In the genomic region with DNA sequence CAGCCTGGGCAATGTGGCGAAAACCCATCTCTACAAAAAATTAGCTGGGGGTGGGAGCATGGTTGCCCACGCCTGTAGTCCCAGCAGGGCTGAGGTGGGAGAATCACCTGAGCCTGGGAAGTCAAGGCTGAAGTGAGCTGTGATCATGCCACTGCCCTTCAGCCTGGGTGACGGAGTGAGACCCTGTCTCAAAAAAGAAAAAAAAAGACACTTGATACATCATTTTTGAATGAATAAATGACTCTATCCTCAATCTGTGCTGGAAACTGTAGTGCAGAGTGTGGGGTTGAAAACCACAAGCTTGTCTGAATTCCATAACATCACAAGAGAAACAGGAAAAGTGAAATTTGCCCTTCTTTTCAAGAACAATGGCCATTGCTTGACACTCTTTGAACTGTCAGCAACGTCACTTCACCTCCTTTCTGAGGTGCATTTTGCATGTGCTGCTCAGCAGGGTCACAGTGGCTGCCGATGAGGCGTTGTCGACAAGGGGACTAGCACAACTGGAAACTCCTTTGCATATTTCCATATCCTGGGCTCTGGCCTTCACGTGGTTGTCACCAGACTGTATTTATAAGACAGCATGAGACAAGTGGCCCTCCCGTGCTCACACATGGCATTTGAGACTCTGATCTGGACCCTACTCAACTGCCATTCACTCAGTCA, we compare ENCODE assay signal across 24 cellular contexts.
"Had no signal": no experiment of that assay in that cellular context is flagged by ENCODE, and none has a peak within 500 bp of the region (broad histone marks: within the 10 kb centered on the region; RNA-seq: fewer than 3 reads in every experiment).

No MANE protein-coding gene starts in this region.

- H3K9me3 ChIP-seq: neutrophil, pancreas, testis, upper lobe of right lung had no signal

- H3K4me1 ChIP-seq: pancreas, stomach, testis, upper lobe of right lung had no signal

- FAIRE-seq: pancreas had no signal

- H3K27ac Mint-ChIP-seq: activated B cell treated with CpG ODN at 0.5 μM for 24 hours; activated CD4-positive, alpha-beta memory T cell treated with anti-CD3 and anti-CD28 coated beads, Interleukin-2, amount 10 ng/mL, durations not matched to agents 7 days and 5 days; activated CD8-positive, alpha-beta memory T cell treated with anti-CD3 and anti-CD28 coated beads, Interleukin-2, amount 10 ng/mL, durations not matched to agents 7 days and 5 days; activated naive CD8-positive, alpha-beta T cell treated with anti-CD3 and anti-CD28 coated beads, Interleukin-2, amount 10 ng/mL, durations not matched to agents 7 days and 5 days; naive B cell had no signal

- DNase-seq: activated B cell treated with CpG ODN at 0.5 μM for 24 hours; activated CD4-positive, alpha-beta memory T cell treated with anti-CD3 and anti-CD28 coated beads, Interleukin-2, amount 10 ng/mL, durations not matched to agents 7 days and 5 days; activated CD4-positive, alpha-beta T cell treated with anti-CD3 and anti-CD28 coated beads for 48 hours; activated CD8-positive, alpha-beta memory T cell treated with anti-CD3 and anti-CD28 coated beads, Interleukin-2, amount 10 ng/mL, durations not matched to agents 7 days and 5 days; activated naive CD4-positive, alpha-beta T cell; activated naive CD8-positive, alpha-beta T cell treated with anti-CD3 and anti-CD28 coated beads, Interleukin-2, amount 10 ng/mL, durations not matched to agents 7 days and 5 days; amygdala; dorsolateral prefrontal cortex; foreskin melanocyte; hypothalamus; islet precursor cell; mammary epithelial cell; naive B cell; pancreas; stimulated activated CD4-positive, alpha-beta T cell treated with anti-CD3 and anti-CD28 coated beads, Interleukin-4, amount 100 ng/mL, for 1 hour; stomach; T-helper 1 cell; T-helper 9 cell; testis; upper lobe of right lung had no signal

- H3K36me3 ChIP-seq: cardiac muscle cell, neutrophil, pancreas, upper lobe of right lung had no signal

- H3K27me3 Mint-ChIP-seq: activated CD4-positive, alpha-beta memory T cell treated with anti-CD3 and anti-CD28 coated beads, Interleukin-2, amount 10 ng/mL, durations not matched to agents 7 days and 5 days; activated CD8-positive, alpha-beta memory T cell treated with anti-CD3 and anti-CD28 coated beads, Interleukin-2, amount 10 ng/mL, durations not matched to agents 7 days and 5 days had no signal

- H3K27me3 ChIP-seq: cardiac muscle cell, dorsolateral prefrontal cortex, neutrophil, pancreas, stomach, testis, upper lobe of right lung had no signal

- H3K4me1 Mint-ChIP-seq: activated CD4-positive, alpha-beta memory T cell treated with anti-CD3 and anti-CD28 coated beads, Interleukin-2, amount 10 ng/mL, durations not matched to agents 7 days and 5 days; activated CD8-positive, alpha-beta memory T cell treated with anti-CD3 and anti-CD28 coated beads, Interleukin-2, amount 10 ng/mL, durations not matched to agents 7 days and 5 days; activated naive CD8-positive, alpha-beta T cell treated with anti-CD3 and anti-CD28 coated beads, Interleukin-2, amount 10 ng/mL, durations not matched to agents 7 days and 5 days; naive B cell had no signal

- ATAC-seq: activated CD8-positive, alpha-beta memory T cell treated with anti-CD3 and anti-CD28 coated beads, Interleukin-2, amount 10 ng/mL, durations not matched to agents 7 days and 5 days; pancreas; sciatic nerve; upper lobe of right lung had no signal

- H3K4me3 Mint-ChIP-seq: activated B cell treated with CpG ODN at 0.5 μM for 24 hours; activated CD4-positive, alpha-beta memory T cell treated with anti-CD3 and anti-CD28 coated beads, Interleukin-2, amount 10 ng/mL, durations not matched to agents 7 days and 5 days; activated CD8-positive, alpha-beta memory T cell treated with anti-CD3 and anti-CD28 coated beads, Interleukin-2, amount 10 ng/mL, durations not matched to agents 7 days and 5 days; activated naive CD8-positive, alpha-beta T cell treated with anti-CD3 and anti-CD28 coated beads, Interleukin-2, amount 10 ng/mL, durations not matched to agents 7 days and 5 days; naive B cell had no signal

- H3K27ac ChIP-seq: cardiac muscle cell, dorsolateral prefrontal cortex, neutrophil, pancreas, stomach, testis, upper lobe of right lung had no signal

- H3K4me3 ChIP-seq: cardiac muscle cell, dorsolateral prefrontal cortex, pancreas, smooth muscle cell, stomach, testis, upper lobe of right lung had no signal

- H3K4me2 ChIP-seq: smooth muscle cell had no signal
